ENCODE assay signal across 9 cellular contexts in genomic region chr3:159765025-159765859, GRCh38.
DNase-seq lines count a peak whose midpoint lies in the region; ATAC-seq and TF ChIP-seq lines count a peak whose summit lies in the region.
"Had no signal": no experiment of that assay in that cellular context is flagged by ENCODE, and none has a peak within 500 bp of the region (broad histone marks: within the 10 kb centered on the region; RNA-seq: fewer than 3 reads in every experiment).

No MANE protein-coding gene starts in this region.

- peak overlapping the region; percentile 71 for H3K4me3 ChIP-seq in H7 (ENCODE audit: insufficient read depth, low read depth, low read length)
- H3K4me3 ChIP-seq in NT2/D1 (ENCODE audit: insufficient read length, low read depth) = peak overlapping the region; percentile 70
- peak overlapping the region; percentile 80 to 91 (median 86) for H3K4me3 ChIP-seq in sigmoid colon

- H3K9me3 ChIP-seq in NT2/D1 (ENCODE audit: insufficient read depth, low read length) (no peaks in the 10 kb centered on the region), sigmoid colon (no peaks in the 10 kb centered on the region)

- TF ChIP-seq POLR2A in sigmoid colon (IDR thresholded peaks at IDR 0.05) = peak; percentile 16 to 34

- peak overlapping the region; percentile 85 for H3K9ac ChIP-seq in NT2/D1 (ENCODE audit: insufficient read length, low read depth)

- DNase-seq in Ammon's horn (ENCODE audit: low spot score) = peak; percentile 59
- peak; percentile 72 for DNase-seq in H7
- peak; percentile 43 for DNase-seq in NT2/D1 (ENCODE audit: low read depth, low spot score)
- DNase-seq in caudate nucleus (lab: John Stamatoyannopoulos, UW) = peak in 40 of 61 donors; percentile 17 to 83 (median 50)
- DNase-seq in iPS-NIHi7 (ENCODE audit: extremely low spot score) = peak; percentile 66
- DNase-seq in sigmoid colon = peak; percentile 93
- DNase-seq in activated gamma-delta T cell treated with Interleukin-2 at 50 U/mL for 16 hours = no peak

- H3K27me3 ChIP-seq in H7 (ENCODE audit: control insufficient read depth, insufficient read depth, low read length) (peaks cover 2% of the 10 kb centered on the region; the same call in 1 of the 2 replicates), NT2/D1 (ENCODE audit: insufficient read depth, insufficient read length) (no peaks in the 10 kb centered on the region), sigmoid colon (no peaks in the 10 kb centered on the region)

- TF ChIP-seq EP300 in sigmoid colon (IDR thresholded peaks at IDR 0.05) = peak in 1 of 4 donors; percentile 19

- intact Hi-C loops in sigmoid colon (cut with DNase I) = loop anchor here (2.0 to 10.0 kb wide), 2 partner anchors 34 to 640 kb away; no protein-coding TSS in a partner anchor

- peak overlapping the region; percentile 87 for H3K27ac ChIP-seq in caudate nucleus (ENCODE audit: low read depth, low read length)
- peak overlapping the region; percentile 97 to 100 (median 100) for H3K27ac ChIP-seq in sigmoid colon
- H3K27ac ChIP-seq: HL-60 had no signal

- H3K36me3 ChIP-seq in H7 (replicated peaks; ENCODE audit: control insufficient read depth, insufficient read depth, low read length) = no peaks in the 10 kb centered on the region
- H3K36me3 ChIP-seq in NT2/D1 (ENCODE audit: insufficient read depth, insufficient read length, low read length) = peaks cover 21% of the 10 kb centered on the region
- peaks cover 0 to 5% (median 0%) of the 10 kb centered on the region in 4 donors for H3K36me3 ChIP-seq in sigmoid colon

- WGBS in sigmoid colon, 2 donors = 1% methylated on average over 47 of the region's 47 CpGs

- H3K4me1 ChIP-seq in NT2/D1 (ENCODE audit: insufficient read depth, insufficient read length) (no peaks in the 10 kb centered on the region), sigmoid colon (peaks cover 0 to 68% (median 61%) of the 10 kb centered on the region in 4 donors)

- no peak for TF ChIP-seq CTCF in sigmoid colon (IDR thresholded peaks at IDR 0.05)

- ATAC-seq in GM19455 (IDR thresholded peaks at IDR 0.05; ENCODE audit: unreplicated experiment) = no peak
